20 cellular contexts compared by ENCODE assay signal in genomic region chr18:24633121-24633520, GRCh38.
A peak's percentile ranks its signal among the peaks of the same experiment; 100 is the strongest.
DNase-seq lines count a peak whose midpoint lies in the region; ATAC-seq, FAIRE-seq and TF ChIP-seq lines count a peak whose summit lies in the region.
"Had no signal": no experiment of that assay in that cellular context is flagged by ENCODE, and none has a peak within 500 bp of the region (broad histone marks: within the 10 kb centered on the region; RNA-seq: fewer than 3 reads in every experiment).

No MANE protein-coding gene starts in this region.

- H3K9me3 ChIP-seq in BLaER1 (no peaks in the 10 kb centered on the region), SJCRH30 (replicated peaks) (no peaks in the 10 kb centered on the region)
- H3K9me3 ChIP-seq in CD4-positive, alpha-beta memory T cell (ENCODE audit: control insufficient read depth in 1 of 2, low read length in 2 of 2): no peaks in the 10 kb centered on the region
- H3K9me3 ChIP-seq: left lung, vagina had no signal

- H3K9ac ChIP-seq in BLaER1: no peak overlapping the region
- H3K9ac ChIP-seq: parathyroid adenoma had no signal

- TF ChIP-seq POLR2A in H54 (IDR thresholded peaks at IDR 0.05; ENCODE audit: low read depth, low read length): no peak

- no peak overlapping the region for H3K4me3 Mint-ChIP-seq in CD4-positive, alpha-beta memory T cell
- H3K4me3 Mint-ChIP-seq: activated naive CD4-positive, alpha-beta T cell treated with anti-CD3 and anti-CD28 coated beads, Interleukin-2, amount 10 ng/mL, durations not matched to agents 7 days and 5 days; activated T-cell treated with anti-CD3 and anti-CD28 coated beads, Interleukin-2, amount 50 U/mL, for 72 hours; nephron progenitor cell; stimulated activated effector memory CD8-positive, alpha-beta T cell treated with anti-CD3 and anti-CD28 coated beads, Interleukin-12 subunit alpha, Interleukin-12 subunit beta, amount 100 ng/mL, for 72 hours had no signal

- H3K27me3 ChIP-seq in BLaER1 (no peaks in the 10 kb centered on the region), SJCRH30 (no peaks in the 10 kb centered on the region)
- H3K27me3 ChIP-seq in CD4-positive, alpha-beta memory T cell (ENCODE audit: insufficient read depth, low read length): no peaks in the 10 kb centered on the region
- H3K27me3 ChIP-seq: foreskin keratinocyte, left lung, vagina had no signal

- H3K4me1 Mint-ChIP-seq in CD4-positive, alpha-beta memory T cell: no peaks in the 10 kb centered on the region
- H3K4me1 Mint-ChIP-seq: activated naive CD4-positive, alpha-beta T cell treated with anti-CD3 and anti-CD28 coated beads, Interleukin-2, amount 10 ng/mL, durations not matched to agents 7 days and 5 days; stimulated activated effector memory CD8-positive, alpha-beta T cell treated with anti-CD3 and anti-CD28 coated beads, Interleukin-12 subunit alpha, Interleukin-12 subunit beta, amount 100 ng/mL, for 72 hours had no signal

- H3K27ac Mint-ChIP-seq in CD4-positive, alpha-beta memory T cell: no peak overlapping the region
- H3K27ac Mint-ChIP-seq: activated naive CD4-positive, alpha-beta T cell treated with anti-CD3 and anti-CD28 coated beads, Interleukin-2, amount 10 ng/mL, durations not matched to agents 7 days and 5 days; activated T-cell treated with anti-CD3 and anti-CD28 coated beads, Interleukin-2, amount 50 U/mL, for 72 hours; nephron progenitor cell; stimulated activated effector memory CD8-positive, alpha-beta T cell treated with anti-CD3 and anti-CD28 coated beads, Interleukin-12 subunit alpha, Interleukin-12 subunit beta, amount 100 ng/mL, for 72 hours had no signal

- H3K36me3 Mint-ChIP-seq in CD4-positive, alpha-beta memory T cell: no peaks in the 10 kb centered on the region
- H3K36me3 Mint-ChIP-seq: activated naive CD4-positive, alpha-beta T cell treated with anti-CD3 and anti-CD28 coated beads, Interleukin-2, amount 10 ng/mL, durations not matched to agents 7 days and 5 days; stimulated activated effector memory CD8-positive, alpha-beta T cell treated with anti-CD3 and anti-CD28 coated beads, Interleukin-12 subunit alpha, Interleukin-12 subunit beta, amount 100 ng/mL, for 72 hours had no signal

- H3K4me3 ChIP-seq in BLaER1 (no peak overlapping the region), SJCRH30 (no peak overlapping the region)
- no peak overlapping the region for H3K4me3 ChIP-seq in CD4-positive, alpha-beta memory T cell (ENCODE audit: low read length in 2 of 2)
- H3K4me3 ChIP-seq: left lung, vagina had no signal

- H3K4me1 ChIP-seq in BLaER1 (peaks cover 32% of the 10 kb centered on the region), SJCRH30 (peaks cover 8% of the 10 kb centered on the region; the same call in 1 of the 2 replicates)
- no peaks in the 10 kb centered on the region for H3K4me1 ChIP-seq in CD4-positive, alpha-beta memory T cell (ENCODE audit: insufficient read depth, low read length)
- H3K4me1 ChIP-seq: foreskin keratinocyte, left lung, parathyroid adenoma, vagina had no signal

- POLR2A ChIA-PET in CD4-positive, alpha-beta memory T cell (lab: Charles Lee; ENCODE audit: partially characterized antibody): no interaction called here

- no peaks in the 10 kb centered on the region for H4K20me1 ChIP-seq in BLaER1

- H3K36me3 ChIP-seq in BLaER1: no peaks in the 10 kb centered on the region
- H3K36me3 ChIP-seq in SJCRH30: no peaks in the 10 kb centered on the region
- H3K36me3 ChIP-seq in CD4-positive, alpha-beta memory T cell (ENCODE audit: insufficient read depth, low read length): no peaks in the 10 kb centered on the region
- H3K36me3 ChIP-seq: left lung, vagina had no signal

- H3K27ac ChIP-seq in BLaER1: peak overlapping the region; percentile 25; the same call in 1 of the 2 replicates
- H3K27ac ChIP-seq in SJCRH30: no peak overlapping the region
- H3K27ac ChIP-seq in CD4-positive, alpha-beta memory T cell (ENCODE audit: low read depth, low read length): no peak overlapping the region
- H3K27ac ChIP-seq: foreskin keratinocyte, left lung, parathyroid adenoma, vagina had no signal

- ATAC-seq in HG03025 (IDR thresholded peaks at IDR 0.05; ENCODE audit: low FRiP score, unreplicated experiment): no peak
- ATAC-seq: activated T-cell treated with anti-CD3 and anti-CD28 coated beads, Interleukin-2, amount 50 U/mL, for 72 hours; foreskin keratinocyte; left lung; stimulated activated effector memory CD8-positive, alpha-beta T cell treated with anti-CD3 and anti-CD28 coated beads, Interleukin-12 subunit alpha, Interleukin-12 subunit beta, amount 100 ng/mL, for 72 hours had no signal

- FAIRE-seq in H54 (lab: Jason Lieb, UNC) (no peak), HTR-8/SVneo (lab: Jason Lieb, UNC) (no peak)
- FAIRE-seq: TTC549 had no signal

- CTCF ChIA-PET in CD4-positive, alpha-beta memory T cell (lab: Charles Lee; ENCODE audit: partially characterized antibody): no interaction called here

- H3K4me2 ChIP-seq in BLaER1: peak overlapping the region; percentile 92

- H3K27me3 Mint-ChIP-seq in CD4-positive, alpha-beta memory T cell: peaks cover 4 to 7% of the 10 kb centered on the region in 2 donors

- intact Hi-C loops in CD4-positive, alpha-beta memory T cell (cut with micrococcal nuclease): no loop called here

- DNase-seq in H54 (ENCODE audit: insufficient read length, low spot score) (peak; percentile 3), SJCRH30 (peak; percentile 18 to 41), kidney tubule cell (ENCODE audit: low spot score) (peak; percentile 57), HTR-8/SVneo (ENCODE audit: insufficient read length, low spot score) (no peak)
- no peak for DNase-seq in CD4-positive, alpha-beta memory T cell
- DNase-seq: activated naive CD4-positive, alpha-beta T cell treated with anti-CD3 and anti-CD28 coated beads, Interleukin-2, amount 10 ng/mL, durations not matched to agents 7 days and 5 days; activated T-cell treated with anti-CD3 and anti-CD28 coated beads, Interleukin-2, amount 50 U/mL, for 72 hours; central memory CD4-positive, alpha-beta T cell; foreskin keratinocyte; left lung; NCI-H1436; NCI-H526; nephron progenitor cell; stimulated activated CD4-positive, alpha-beta T cell treated with anti-CD3 and anti-CD28 coated beads, Interleukin-2, amount 100 ng/mL, for 24 hours had no signal

- H3K9me3 Mint-ChIP-seq in CD4-positive, alpha-beta memory T cell: no peaks in the 10 kb centered on the region
- H3K9me3 Mint-ChIP-seq: activated naive CD4-positive, alpha-beta T cell treated with anti-CD3 and anti-CD28 coated beads, Interleukin-2, amount 10 ng/mL, durations not matched to agents 7 days and 5 days; activated T-cell treated with anti-CD3 and anti-CD28 coated beads, Interleukin-2, amount 50 U/mL, for 72 hours; stimulated activated effector memory CD8-positive, alpha-beta T cell treated with anti-CD3 and anti-CD28 coated beads, Interleukin-12 subunit alpha, Interleukin-12 subunit beta, amount 100 ng/mL, for 72 hours had no signal

Comparison
In these comparisons a context has a peak if more than half of its experiments do, and no peak if none do; other contexts are left out.
1. DNase-seq: peak in H54 (single experiment), SJCRH30 (2 of 2) and kidney tubule cell (single experiment); none in CD4-positive, alpha-beta memory T cell (0 of 5) and HTR-8/SVneo (single experiment).